ENCODE assay signal across 1 cellular context in the genomic region with DNA sequence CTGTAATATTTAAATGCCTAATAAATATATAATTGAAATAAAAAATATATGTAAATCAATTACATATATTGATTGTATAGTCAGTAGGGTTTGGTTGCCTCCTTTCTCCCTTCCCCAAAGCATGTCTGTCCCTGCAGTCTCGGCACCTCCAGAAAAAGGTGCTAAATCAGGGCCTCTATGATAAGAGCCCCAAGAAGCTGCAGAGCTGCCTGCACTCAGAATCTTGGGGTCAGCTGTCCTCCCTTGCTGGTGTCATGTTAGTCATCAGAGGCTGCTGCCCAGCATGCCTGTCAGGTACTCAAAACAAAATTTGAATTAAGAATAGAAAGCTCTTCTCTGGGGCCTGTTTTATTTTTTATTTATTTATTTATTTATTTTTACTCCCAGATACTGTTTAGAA.
TF ChIP-seq lines count a peak whose summit lies in the region.

No MANE protein-coding gene starts in this region.

TF ChIP-seq in K562, 482 proteins besides CTCF, POLR2A, EP300 and RAD21 (continued from another document):
- TF ChIP-seq, protein P1, sequence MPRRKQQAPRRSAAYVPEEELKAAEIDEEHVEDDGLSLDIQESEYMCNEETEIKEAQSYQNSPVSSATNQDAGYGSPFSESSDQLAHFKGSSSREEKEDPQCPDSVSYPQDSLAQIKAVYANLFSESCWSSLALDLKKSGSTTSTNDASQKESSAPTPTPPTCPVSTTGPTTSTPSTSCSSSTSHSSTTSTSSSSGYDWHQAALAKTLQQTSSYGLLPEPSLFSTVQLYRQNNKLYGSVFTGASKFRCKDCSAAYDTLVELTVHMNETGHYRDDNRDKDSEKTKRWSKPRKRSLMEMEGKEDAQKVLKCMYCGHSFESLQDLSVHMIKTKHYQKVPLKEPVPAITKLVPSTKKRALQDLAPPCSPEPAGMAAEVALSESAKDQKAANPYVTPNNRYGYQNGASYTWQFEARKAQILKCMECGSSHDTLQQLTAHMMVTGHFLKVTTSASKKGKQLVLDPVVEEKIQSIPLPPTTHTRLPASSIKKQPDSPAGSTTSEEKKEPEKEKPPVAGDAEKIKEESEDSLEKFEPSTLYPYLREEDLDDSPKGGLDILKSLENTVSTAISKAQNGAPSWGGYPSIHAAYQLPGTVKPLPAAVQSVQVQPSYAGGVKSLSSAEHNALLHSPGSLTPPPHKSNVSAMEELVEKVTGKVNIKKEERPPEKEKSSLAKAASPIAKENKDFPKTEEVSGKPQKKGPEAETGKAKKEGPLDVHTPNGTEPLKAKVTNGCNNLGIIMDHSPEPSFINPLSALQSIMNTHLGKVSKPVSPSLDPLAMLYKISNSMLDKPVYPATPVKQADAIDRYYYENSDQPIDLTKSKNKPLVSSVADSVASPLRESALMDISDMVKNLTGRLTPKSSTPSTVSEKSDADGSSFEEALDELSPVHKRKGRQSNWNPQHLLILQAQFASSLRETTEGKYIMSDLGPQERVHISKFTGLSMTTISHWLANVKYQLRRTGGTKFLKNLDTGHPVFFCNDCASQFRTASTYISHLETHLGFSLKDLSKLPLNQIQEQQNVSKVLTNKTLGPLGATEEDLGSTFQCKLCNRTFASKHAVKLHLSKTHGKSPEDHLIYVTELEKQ (CRISPR knock-in tag; IDR thresholded peaks at IDR 0.05), result no peak
- TF ChIP-seq STAG1 (CRISPR knock-in tag; IDR thresholded peaks at IDR 0.05; ENCODE audit: borderline replicate concordance), result no peak
- TF ChIP-seq, protein P2, sequence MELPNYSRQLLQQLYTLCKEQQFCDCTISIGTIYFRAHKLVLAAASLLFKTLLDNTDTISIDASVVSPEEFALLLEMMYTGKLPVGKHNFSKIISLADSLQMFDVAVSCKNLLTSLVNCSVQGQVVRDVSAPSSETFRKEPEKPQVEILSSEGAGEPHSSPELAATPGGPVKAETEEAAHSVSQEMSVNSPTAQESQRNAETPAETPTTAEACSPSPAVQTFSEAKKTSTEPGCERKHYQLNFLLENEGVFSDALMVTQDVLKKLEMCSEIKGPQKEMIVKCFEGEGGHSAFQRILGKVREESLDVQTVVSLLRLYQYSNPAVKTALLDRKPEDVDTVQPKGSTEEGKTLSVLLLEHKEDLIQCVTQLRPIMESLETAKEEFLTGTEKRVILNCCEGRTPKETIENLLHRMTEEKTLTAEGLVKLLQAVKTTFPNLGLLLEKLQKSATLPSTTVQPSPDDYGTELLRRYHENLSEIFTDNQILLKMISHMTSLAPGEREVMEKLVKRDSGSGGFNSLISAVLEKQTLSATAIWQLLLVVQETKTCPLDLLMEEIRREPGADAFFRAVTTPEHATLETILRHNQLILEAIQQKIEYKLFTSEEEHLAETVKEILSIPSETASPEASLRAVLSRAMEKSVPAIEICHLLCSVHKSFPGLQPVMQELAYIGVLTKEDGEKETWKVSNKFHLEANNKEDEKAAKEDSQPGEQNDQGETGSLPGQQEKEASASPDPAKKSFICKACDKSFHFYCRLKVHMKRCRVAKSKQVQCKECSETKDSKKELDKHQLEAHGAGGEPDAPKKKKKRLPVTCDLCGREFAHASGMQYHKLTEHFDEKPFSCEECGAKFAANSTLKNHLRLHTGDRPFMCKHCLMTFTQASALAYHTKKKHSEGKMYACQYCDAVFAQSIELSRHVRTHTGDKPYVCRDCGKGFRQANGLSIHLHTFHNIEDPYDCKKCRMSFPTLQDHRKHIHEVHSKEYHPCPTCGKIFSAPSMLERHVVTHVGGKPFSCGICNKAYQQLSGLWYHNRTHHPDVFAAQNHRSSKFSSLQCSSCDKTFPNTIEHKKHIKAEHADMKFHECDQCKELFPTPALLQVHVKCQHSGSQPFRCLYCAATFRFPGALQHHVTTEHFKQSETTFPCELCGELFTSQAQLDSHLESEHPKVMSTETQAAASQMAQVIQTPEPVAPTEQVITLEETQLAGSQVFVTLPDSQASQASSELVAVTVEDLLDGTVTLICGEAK (IDR thresholded peaks at IDR 0.05), result no peak
- TF ChIP-seq, protein P2 (CRISPR knock-in tag; IDR thresholded peaks at IDR 0.05), result no peak
- TF ChIP-seq ARNT (IDR thresholded peaks at IDR 0.05), result no peak
- 0 out of 2 replicates have a peak, but pooled peaks have one; percentile 19 for TF ChIP-seq CBFA2T2 (conservative IDR thresholded peaks at IDR 0.05)
- no peak for TF ChIP-seq POLR2AphosphoS2 (IDR thresholded peaks at IDR 0.05; ENCODE audit: low read length)
- TF ChIP-seq SREBF2 (CRISPR knock-in tag; IDR thresholded peaks at IDR 0.05), result no peak
- peak in 1 of 2 experiments; percentile 57; a peak in 2 of 4 replicates for TF ChIP-seq RCOR1 (IDR thresholded peaks at IDR 0.05; ENCODE audit: borderline replicate concordance in 1 of 2, low read depth in 2 of 2, low read length in 2 of 2)
- TF ChIP-seq ZNF280B (CRISPR knock-in tag; IDR thresholded peaks at IDR 0.05), result no peak
- no peak for TF ChIP-seq ZFP36 (IDR thresholded peaks at IDR 0.05; ENCODE audit: low read depth, low read length, partially characterized antibody)
- TF ChIP-seq HDAC1 (IDR thresholded peaks at IDR 0.05), result no peak
- TF ChIP-seq CHAMP1 (IDR thresholded peaks at IDR 0.05), result no peak
- TF ChIP-seq KDM4B (IDR thresholded peaks at IDR 0.05; ENCODE audit: borderline replicate concordance in 2 of 2, low read depth in 1 of 2), result no peak
- no peak for TF ChIP-seq MED1 (CRISPR knock-in tag; IDR thresholded peaks at IDR 0.05; ENCODE audit: borderline replicate concordance)
- TF ChIP-seq CBFA2T3 (IDR thresholded peaks at IDR 0.05), result peak; percentile 56
- no peak for TF ChIP-seq TEAD1 (CRISPR knock-in tag; IDR thresholded peaks at IDR 0.05)
- TF ChIP-seq SUPT5H (IDR thresholded peaks at IDR 0.05), result no peak
